ENCODE assay signal across 7 cellular contexts in genomic region chr6:138774370-138774769, GRCh38. TPM values are rescaled to one million over a fixed set of nuclear protein-coding genes. Genes with fewer than 3 reads are reported as not detected.
DNase-seq lines count a peak whose midpoint lies in the region; ATAC-seq, FAIRE-seq and TF ChIP-seq lines count a peak whose summit lies in the region.

No MANE protein-coding gene starts in this region.

- dilution Hi-C loops in IMR-90 (cut with HindIII; ENCODE audit: low sequenced_read_pairs, unreplicated experiment): no loop called here
- dilution Hi-C loops in keratinocyte (cut with MboI; ENCODE audit: extremely low pct_ligation_motif_present, low sequenced_read_pairs): no loop called here

- no peak overlapping the region for H2AFZ ChIP-seq in IMR-90 (replicated peaks; ENCODE audit: low read length, poor library complexity)
- H2AFZ ChIP-seq in keratinocyte (ENCODE audit: control insufficient read depth, low read length): peak overlapping the region; percentile 98

- no peak overlapping the region for H2BK15ac ChIP-seq in IMR-90 (ENCODE audit: low read depth, low read length)

- H3K4me3 ChIP-seq in IMR-90 (ENCODE audit: insufficient read depth, low read depth, low read length) (peak overlapping the region; percentile 85), ascending aorta (peak overlapping the region; percentile 67 to 92), keratinocyte (ENCODE audit: control insufficient read depth in 2 of 3, extremely low read depth in 1 of 3, insufficient read depth in 2 of 3, low read depth in 1 of 3, low read length in 3 of 3) (peak overlapping the region; percentile 60 to 91 (median 77)), stomach smooth muscle (ENCODE audit: low read length in 2 of 2) (peak overlapping the region; percentile 98 to 100)

- peaks cover 8 to 16% of the 10 kb centered on the region in 2 experiments; a peak in 3 of 4 replicates for H3K79me1 ChIP-seq in IMR-90 (ENCODE audit: low read depth in 1 of 2, low read length in 2 of 2)

- H3K23ac ChIP-seq in IMR-90 (ENCODE audit: low read depth, low read length): no peak overlapping the region

- H3K9me3 ChIP-seq in IMR-90 (ENCODE audit: control insufficient read depth, insufficient read depth, low read length) (no peaks in the 10 kb centered on the region), ascending aorta (no peaks in the 10 kb centered on the region), keratinocyte (ENCODE audit: control insufficient read depth, low read depth, low read length) (no peaks in the 10 kb centered on the region), stomach smooth muscle (ENCODE audit: control insufficient read depth in 2 of 2, low read length in 2 of 2) (no peaks in the 10 kb centered on the region)

- no peak overlapping the region for H2BK20ac ChIP-seq in IMR-90 (ENCODE audit: low read depth, low read length)

- POLR2A ChIA-PET in IMR-90 (lab: Charles Lee; ENCODE audit: unreplicated experiment): no interaction called here
- POLR2A ChIA-PET in RWPE1 (lab: Yijun Ruan, JAX; ENCODE audit: low non-redundant PET): no interaction called here

- no peaks in the 10 kb centered on the region for H3K79me2 ChIP-seq in keratinocyte (ENCODE audit: control insufficient read depth, insufficient read depth, low read length)

- H3K14ac ChIP-seq in IMR-90 (replicated peaks; ENCODE audit: low read depth, low read length): no peak overlapping the region

- H2AK9ac ChIP-seq in IMR-90 (replicated peaks; ENCODE audit: low read depth, low read length, poor library complexity): no peak overlapping the region

- H3K9ac ChIP-seq in IMR-90 (ENCODE audit: low read depth, low read length) (peak overlapping the region; percentile 41; the same call in 1 of the 2 replicates), keratinocyte (ENCODE audit: control insufficient read depth, extremely low read depth, insufficient read depth, low read length) (peak overlapping the region; percentile 88), stomach smooth muscle (ENCODE audit: low read length in 2 of 2) (peak overlapping the region; percentile 85 to 95)

- H3K56ac ChIP-seq in IMR-90 (ENCODE audit: extremely low read depth, insufficient read depth, low read length): no peak overlapping the region

- DNase-seq in IMR-90 (no peak), ascending aorta (ENCODE audit: low spot score in 2 of 2) (no peak), keratinocyte (ENCODE audit: low read depth, low spot score) (no peak), 8988T (no peak), RWPE1 (ENCODE audit: low spot score) (no peak), SKM-1 (lab: John Stamatoyannopoulos, UW; ENCODE audit: unreplicated experiment) (no peak)

- intact Hi-C loops in IMR-90 (cut with micrococcal nuclease) (no loop called here), ascending aorta (cut with DNase I) (loop anchor here (5.0 to 10.0 kb wide), 3 partner anchors 370 to 907 kb away; partner anchors contain the start of genes HEBP2, PERP and TNFAIP3)

- H4K8ac ChIP-seq in IMR-90 (ENCODE audit: low read depth in 2 of 2, low read length in 2 of 2): peak overlapping the region; percentile 82 to 95; a peak in 2 of 4 replicates

- BruUV-seq in IMR-90 (replicated peaks; lab: Mats Ljungman, UMichigan): no TSS peak

- no peak for TF ChIP-seq POLR2A in IMR-90 (IDR thresholded peaks at IDR 0.05; ENCODE audit: low read depth, low read length)

- H3K27me3 ChIP-seq in IMR-90 (ENCODE audit: control insufficient read depth, insufficient read depth, low read length) (no peaks in the 10 kb centered on the region), ascending aorta (no peaks in the 10 kb centered on the region), keratinocyte (ENCODE audit: control insufficient read depth, extremely low read depth, insufficient read depth, low read length) (no peaks in the 10 kb centered on the region), stomach smooth muscle (ENCODE audit: control insufficient read depth in 1 of 2, insufficient read depth in 2 of 2, low read length in 2 of 2) (no peaks in the 10 kb centered on the region)

- TF ChIP-seq CTCF in IMR-90 (conservative IDR thresholded peaks at IDR 0.05; ENCODE audit: low read depth, low read length) (no peak), ascending aorta (IDR thresholded peaks at IDR 0.05) (no peak), keratinocyte (optimal IDR thresholded peaks at IDR 0.05 in 1 of 3, IDR thresholded peaks at IDR 0.05 in 1 of 3, conservative IDR thresholded peaks at IDR 0.05 in 1 of 3; ENCODE audit: extremely low read depth in 1 of 3, insufficient read depth in 2 of 3, low read length in 3 of 3) (no peak), RWPE1 (conservative IDR thresholded peaks at IDR 0.05; ENCODE audit: low read depth) (no peak)

- no peak overlapping the region for H2AK5ac ChIP-seq in IMR-90 (ENCODE audit: low read depth, low read length)

- no peak overlapping the region for H2BK5ac ChIP-seq in IMR-90 (ENCODE audit: low read depth, low read length, poor library complexity, severe bottlenecking)

- no peaks in the 10 kb centered on the region for H3K4me1 ChIP-seq in IMR-90 (ENCODE audit: control insufficient read depth, insufficient read depth, low read length)
- H3K4me1 ChIP-seq in ascending aorta: peaks cover 0 to 17% of the 10 kb centered on the region in 2 donors
- H3K4me1 ChIP-seq in keratinocyte (ENCODE audit: control insufficient read depth, extremely low read depth, insufficient read depth, low read length): peaks cover 4% of the 10 kb centered on the region
- H3K4me1 ChIP-seq in stomach smooth muscle (ENCODE audit: control insufficient read depth, insufficient read depth, low read length): peaks cover 10% of the 10 kb centered on the region

- CTCF ChIA-PET in IMR-90 (lab: Yijun Ruan, JAX) (no interaction called here), RWPE1 (lab: Yijun Ruan, JAX) (no interaction called here)

- no peaks in the 10 kb centered on the region for H4K20me1 ChIP-seq in IMR-90 (ENCODE audit: insufficient read depth, low read length)
- H4K20me1 ChIP-seq in keratinocyte (ENCODE audit: control insufficient read depth, extremely low read depth, insufficient read depth, low read length): no peaks in the 10 kb centered on the region

- no CpG with 5 or more reads among the region's 3 CpGs for WGBS in IMR-90 (ENCODE audit: extremely low coverage in 2 of 2, insufficient read length in 1 of 2), 2 experiments

- no peak for ATAC-seq in IMR-90 (ENCODE audit: low read depth)

- H4K91ac ChIP-seq in IMR-90 (ENCODE audit: insufficient read depth, low read depth, low read length): no peak overlapping the region

- no peak overlapping the region for H3K27ac ChIP-seq in IMR-90 (ENCODE audit: insufficient read depth, low read length)
- H3K27ac ChIP-seq in ascending aorta: peak overlapping the region in 1 of 2 donors; percentile 96
- peak overlapping the region; percentile 92 for H3K27ac ChIP-seq in keratinocyte (ENCODE audit: control insufficient read depth, insufficient read depth, low read length)
- H3K27ac ChIP-seq in stomach smooth muscle (ENCODE audit: low read length): peak overlapping the region; percentile 93
- no peak overlapping the region for H3K27ac ChIP-seq in RWPE1

- in situ Hi-C loops in IMR-90 (cut with MboI; ENCODE audit: low sequenced_read_pairs): loop anchor here (5.0 kb wide), 1 partner anchor 182 kb away; no protein-coding TSS in a partner anchor

- H3K9me1 ChIP-seq in IMR-90 (ENCODE audit: insufficient read depth, low read length) (no peaks in the 10 kb centered on the region), keratinocyte (ENCODE audit: control insufficient read depth, extremely low read depth, insufficient read depth, low read length) (no peaks in the 10 kb centered on the region)

- no peak overlapping the region for H3K4ac ChIP-seq in IMR-90 (ENCODE audit: low read depth, low read length)

- H3K36me3 ChIP-seq in IMR-90 (ENCODE audit: control insufficient read depth, insufficient read depth, low read length): no peaks in the 10 kb centered on the region
- H3K36me3 ChIP-seq in ascending aorta: peaks cover 0 to 25% of the 10 kb centered on the region in 2 donors
- H3K36me3 ChIP-seq in keratinocyte (ENCODE audit: control insufficient read depth in 2 of 2, extremely low read depth in 1 of 2, insufficient read depth in 2 of 2, low read length in 2 of 2): no peaks in the 10 kb centered on the region
- peaks cover 3 to 11% of the 10 kb centered on the region in 2 donors for H3K36me3 ChIP-seq in stomach smooth muscle (ENCODE audit: control insufficient read depth in 2 of 2, insufficient read depth in 2 of 2, low read length in 2 of 2)

- no peak for TF ChIP-seq RAD21 in IMR-90 (IDR thresholded peaks at IDR 0.05; ENCODE audit: low read length)

- no peak overlapping the region for H4K5ac ChIP-seq in IMR-90 (ENCODE audit: low read depth, low read length)

- no peak overlapping the region for H3K18ac ChIP-seq in IMR-90 (ENCODE audit: low read depth, low read length)

- no peak overlapping the region for H2BK120ac ChIP-seq in IMR-90 (ENCODE audit: low read depth, low read length)

- no peak for FAIRE-seq in keratinocyte (lab: Jason Lieb, UNC)

- peak overlapping the region; percentile 76 for H3K4me2 ChIP-seq in IMR-90 (ENCODE audit: low read depth, low read length)
- H3K4me2 ChIP-seq in keratinocyte (ENCODE audit: control insufficient read depth, extremely low read depth, insufficient read depth, low read depth, low read length): peak overlapping the region; percentile 92

RNA-seq across cellular contexts. Expression of gene CCDC28A, which starts 0.8 kb away (rescaled TPM):
- total RNA-seq in IMR-90 (2012; rRNA removed): 6.8 and 8.9 TPM in 2 replicates
- 6.4 and 8.0 TPM in 2 replicates for polyA plus RNA-seq in IMR-90 (2012; rRNA removed)
- 2.1 and 3.1 TPM in 2 replicates for polyA plus RNA-seq in IMR-90 (2012; cell fraction: cytosol; rRNA removed)
- 0.92 and 7.8 TPM in 2 replicates for polyA plus RNA-seq in IMR-90 (2012; cell fraction: nucleus; rRNA removed; ENCODE audit: low replicate concordance)
- 0.32 TPM for total RNA-seq in ascending aorta
- 5.8 to 8.9 TPM (median 6.6 TPM) in 3 replicates for polyA plus RNA-seq in keratinocyte
- 6.5 TPM for polyA plus RNA-seq in keratinocyte (2011; ENCODE audit: low read depth)
- 6.5 and 12.5 TPM in 2 replicates for polyA plus RNA-seq in keratinocyte (2011; cell fraction: cytosol; rRNA removed)
- polyA plus RNA-seq in keratinocyte (2011; cell fraction: nucleus; rRNA removed): 4.6 and 7.1 TPM in 2 replicates
- polyA plus RNA-seq in keratinocyte (2012; ENCODE audit: low replicate concordance): 6.2 and 14.4 TPM in 2 replicates
- polyA minus RNA-seq in keratinocyte: 0.85 to 5.4 TPM (median 4.6 TPM) in 3 replicates
- 2.1 TPM for polyA minus RNA-seq in keratinocyte (2011; cell fraction: cytosol; rRNA and poly(A)+ RNA removed)
- 0.53 and 1.5 TPM in 2 replicates for polyA minus RNA-seq in keratinocyte (2011; cell fraction: nucleus; rRNA and poly(A)+ RNA removed)

RNA-seq across cellular contexts. Expression of gene ECT2L, which starts 21.5 kb away (rescaled TPM):
- total RNA-seq in IMR-90 (2012; rRNA removed): not detected in 2 replicates
- not detected in 2 replicates for polyA plus RNA-seq in IMR-90 (2012; rRNA removed)
- not detected in 2 replicates for polyA plus RNA-seq in IMR-90 (2012; cell fraction: cytosol; rRNA removed)
- polyA plus RNA-seq in IMR-90 (2012; cell fraction: nucleus; rRNA removed; ENCODE audit: low replicate concordance): 0.05 TPM in 1 of 2 replicates, not detected in the other
- total RNA-seq in ascending aorta: not detected
- polyA plus RNA-seq in keratinocyte: 0.01 to 0.06 TPM in 2 of 3 replicates, not detected in the other
- 0.12 TPM for polyA plus RNA-seq in keratinocyte (2011; ENCODE audit: low read depth)
- polyA plus RNA-seq in keratinocyte (2011; cell fraction: cytosol; rRNA removed): 0.01 TPM in 1 of 2 replicates, not detected in the other
- 0.04 and 0.05 TPM in 2 replicates for polyA plus RNA-seq in keratinocyte (2011; cell fraction: nucleus; rRNA removed)
- polyA plus RNA-seq in keratinocyte (2012; ENCODE audit: low replicate concordance): 0.16 TPM in 1 of 2 replicates, not detected in the other
- 0.03 to 0.06 TPM in 2 of 3 replicates, not detected in the other for polyA minus RNA-seq in keratinocyte
- not detected for polyA minus RNA-seq in keratinocyte (2011; cell fraction: cytosol; rRNA and poly(A)+ RNA removed)
- polyA minus RNA-seq in keratinocyte (2011; cell fraction: nucleus; rRNA and poly(A)+ RNA removed): not detected in 2 replicates

Comparison
In these comparisons a context has a peak if more than half of its experiments do, and no peak if none do; other contexts are left out.
1. H3K27ac ChIP-seq: peak in keratinocyte (single experiment) and stomach smooth muscle (single experiment); none in IMR-90 (single experiment) and RWPE1 (single experiment).
2. Peak in every context shown above with its lines, with median percentiles within 50 percentile points of each other: H3K4me3 ChIP-seq and H3K9ac ChIP-seq.